Comparison of ENCODE assay signal across 10 cellular contexts in the genomic region with DNA sequence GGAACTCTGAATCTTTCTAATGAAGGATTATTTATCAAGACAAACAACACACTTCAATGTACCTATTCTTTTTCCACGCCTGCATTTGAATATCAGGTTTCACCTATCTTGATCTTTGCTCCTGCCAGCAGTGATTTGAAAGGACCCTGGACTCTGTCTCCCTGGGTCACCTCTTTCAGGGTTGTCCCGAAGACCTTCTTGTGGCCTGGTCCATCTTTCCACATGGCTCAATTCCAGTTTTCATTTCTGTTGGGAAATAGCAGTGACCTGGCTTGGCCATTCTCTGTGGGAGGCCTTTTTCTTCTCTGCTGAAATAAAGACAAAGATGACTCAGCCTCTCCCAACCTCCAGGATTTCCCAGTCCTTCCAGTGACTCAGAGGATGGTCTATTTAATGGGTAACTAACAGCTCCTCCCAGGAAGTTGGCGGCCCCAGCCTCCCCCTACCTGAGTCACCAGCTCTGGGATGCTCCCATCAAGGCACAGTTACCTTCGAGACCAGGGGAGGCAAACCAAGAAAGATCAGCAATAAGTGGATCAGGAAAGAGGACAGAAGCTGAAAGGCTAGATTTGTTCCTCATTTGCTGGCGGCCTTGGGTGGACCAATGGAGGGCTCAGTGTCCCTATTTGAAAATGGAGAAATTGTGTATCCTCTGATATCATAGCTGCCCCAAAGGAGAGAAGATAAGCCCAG. TPM values are rescaled to one million over a fixed set of nuclear protein-coding genes. Genes with fewer than 3 reads are reported as not detected.
DNase-seq lines count a peak whose midpoint lies in the region; ATAC-seq and TF ChIP-seq lines count a peak whose summit lies in the region.
"Had no signal": no experiment of that assay in that cellular context is flagged by ENCODE, and none has a peak within 500 bp of the region (broad histone marks: within the 10 kb centered on the region; RNA-seq: fewer than 3 reads in every experiment).

No MANE protein-coding gene starts in this region.

- H3K4me1 ChIP-seq in smooth muscle cell (ENCODE audit: low read depth), result peaks cover 3% of the 10 kb centered on the region

- peaks cover 22% of the 10 kb centered on the region for H3K4me1 Mint-ChIP-seq in activated T-cell treated with anti-CD3 and anti-CD28 coated beads, Interleukin-2, amount 50 U/mL, for 4 hours (ENCODE audit: low read depth)

- no peaks in the 10 kb centered on the region for H3K9me3 ChIP-seq in smooth muscle cell (replicated peaks; ENCODE audit: low read depth)

- ATAC-seq in activated T-cell treated with anti-CD3 and anti-CD28 coated beads, Interleukin-2, amount 50 U/mL, for 4 hours, result no peak

- no peaks in the 10 kb centered on the region for H4K20me1 ChIP-seq in smooth muscle cell (ENCODE audit: low read depth)

- H3K27me3 Mint-ChIP-seq in activated T-cell treated with anti-CD3 and anti-CD28 coated beads, Interleukin-2, amount 50 U/mL, for 4 hours (ENCODE audit: low read depth), result peaks cover 12% of the 10 kb centered on the region

- H3K27me3 ChIP-seq in smooth muscle cell (ENCODE audit: low read depth), result no peaks in the 10 kb centered on the region

- H3K36me3 Mint-ChIP-seq in activated T-cell treated with anti-CD3 and anti-CD28 coated beads, Interleukin-2, amount 50 U/mL, for 4 hours (ENCODE audit: insufficient read depth), result no peaks in the 10 kb centered on the region

- no peak overlapping the region for H3K4me3 Mint-ChIP-seq in activated T-cell treated with anti-CD3 and anti-CD28 coated beads, Interleukin-2, amount 50 U/mL, for 4 hours

- peaks cover 6% of the 10 kb centered on the region for H3F3A ChIP-seq in smooth muscle cell (ENCODE audit: low read depth)

- 41% methylated on average over 5 of the region's 5 CpGs for WGBS in smooth muscle cell (ENCODE audit: low lambda C conversion rate)

- H3K9me3 Mint-ChIP-seq in activated T-cell treated with anti-CD3 and anti-CD28 coated beads, Interleukin-2, amount 50 U/mL, for 4 hours, result no peaks in the 10 kb centered on the region

- H3K27ac ChIP-seq in smooth muscle cell (ENCODE audit: low read depth), result peak overlapping the region; percentile 84
- H3K27ac ChIP-seq: C4-2B had no signal

- peak overlapping the region; percentile 35 for H3K4me2 ChIP-seq in smooth muscle cell

- no peaks in the 10 kb centered on the region for H3K79me2 ChIP-seq in smooth muscle cell (ENCODE audit: low read depth)

- H3K9ac ChIP-seq in smooth muscle cell (ENCODE audit: low read depth), result peak overlapping the region; percentile 58

- H3K4me3 ChIP-seq in fibroblast of villous mesenchyme (ENCODE audit: low read depth, low read length) (no peak overlapping the region), smooth muscle cell (no peak overlapping the region)

- H2AFZ ChIP-seq in smooth muscle cell (ENCODE audit: low read depth), result no peak overlapping the region

- H3K36me3 ChIP-seq in smooth muscle cell (ENCODE audit: low read depth), result no peaks in the 10 kb centered on the region

- TF ChIP-seq CTCF in fibroblast of villous mesenchyme (IDR thresholded peaks at IDR 0.05; ENCODE audit: insufficient read depth, low read depth, low read length), result no peak
- no peak for TF ChIP-seq CTCF in smooth muscle cell (IDR thresholded peaks at IDR 0.05; ENCODE audit: borderline replicate concordance, insufficient read depth, poor library complexity, severe bottlenecking)

- peak; percentile 44 for DNase-seq in NCI-H2171 treated with DMSO at 0.1 percent for 48 hours (lab: John Stamatoyannopoulos, UW)
- DNase-seq in NCI-H2171 (lab: John Stamatoyannopoulos, UW), result no peak
- peak; percentile 99 for DNase-seq in fibroblast of villous mesenchyme (ENCODE audit: low read depth)
- peak; percentile 17 for DNase-seq in smooth muscle cell (lab: John Stamatoyannopoulos, UW; ENCODE audit: unreplicated experiment)
- DNase-seq in NCI-H1092 (lab: John Stamatoyannopoulos, UW), result no peak
- no peak for DNase-seq in activated T-cell treated with anti-CD3 and anti-CD28 coated beads, Interleukin-2, amount 50 U/mL, for 4 hours
- DNase-seq in stimulated activated CD4-positive, alpha-beta T cell treated with anti-CD3 and anti-CD28 coated beads, Interleukin-1b, Interleukin-23, amount 100 ng/mL, for 48 hours, result no peak
- DNase-seq: cerebellar nuclear complex had no signal

TF ChIP-seq in PFSK-1, 5 proteins besides CTCF, POLR2A, EP300 and RAD21:
- TF ChIP-seq POLR2AphosphoS5 (IDR thresholded peaks at IDR 0.05; ENCODE audit: low read depth, low read length) (no peak; the same call in 1 of the 2 replicates), SIN3A (IDR thresholded peaks at IDR 0.05; ENCODE audit: borderline replicate concordance, insufficient read depth, low read length) (peak; percentile 70; the same call in 1 of the 2 replicates), FOXP2 (optimal IDR thresholded peaks at IDR 0.05; ENCODE audit: borderline replicate concordance, extremely low read depth, extremely low read length, insufficient read depth) (peak; percentile 32)
- TF ChIP-seq, protein P1, sequence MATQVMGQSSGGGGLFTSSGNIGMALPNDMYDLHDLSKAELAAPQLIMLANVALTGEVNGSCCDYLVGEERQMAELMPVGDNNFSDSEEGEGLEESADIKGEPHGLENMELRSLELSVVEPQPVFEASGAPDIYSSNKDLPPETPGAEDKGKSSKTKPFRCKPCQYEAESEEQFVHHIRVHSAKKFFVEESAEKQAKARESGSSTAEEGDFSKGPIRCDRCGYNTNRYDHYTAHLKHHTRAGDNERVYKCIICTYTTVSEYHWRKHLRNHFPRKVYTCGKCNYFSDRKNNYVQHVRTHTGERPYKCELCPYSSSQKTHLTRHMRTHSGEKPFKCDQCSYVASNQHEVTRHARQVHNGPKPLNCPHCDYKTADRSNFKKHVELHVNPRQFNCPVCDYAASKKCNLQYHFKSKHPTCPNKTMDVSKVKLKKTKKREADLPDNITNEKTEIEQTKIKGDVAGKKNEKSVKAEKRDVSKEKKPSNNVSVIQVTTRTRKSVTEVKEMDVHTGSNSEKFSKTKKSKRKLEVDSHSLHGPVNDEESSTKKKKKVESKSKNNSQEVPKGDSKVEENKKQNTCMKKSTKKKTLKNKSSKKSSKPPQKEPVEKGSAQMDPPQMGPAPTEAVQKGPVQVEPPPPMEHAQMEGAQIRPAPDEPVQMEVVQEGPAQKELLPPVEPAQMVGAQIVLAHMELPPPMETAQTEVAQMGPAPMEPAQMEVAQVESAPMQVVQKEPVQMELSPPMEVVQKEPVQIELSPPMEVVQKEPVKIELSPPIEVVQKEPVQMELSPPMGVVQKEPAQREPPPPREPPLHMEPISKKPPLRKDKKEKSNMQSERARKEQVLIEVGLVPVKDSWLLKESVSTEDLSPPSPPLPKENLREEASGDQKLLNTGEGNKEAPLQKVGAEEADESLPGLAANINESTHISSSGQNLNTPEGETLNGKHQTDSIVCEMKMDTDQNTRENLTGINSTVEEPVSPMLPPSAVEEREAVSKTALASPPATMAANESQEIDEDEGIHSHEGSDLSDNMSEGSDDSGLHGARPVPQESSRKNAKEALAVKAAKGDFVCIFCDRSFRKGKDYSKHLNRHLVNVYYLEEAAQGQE (IDR thresholded peaks at IDR 0.05; ENCODE audit: insufficient read depth in 1 of 2, low read depth in 2 of 2, low read length in 2 of 2), result no peak

RNA-seq across cellular contexts. Expression of a gene that starts 13.1 kb away (rescaled TPM):
- 148 TPM for polyA plus RNA-seq in PFSK-1 (2012; ENCODE audit: insufficient read length, low read depth)
- total RNA-seq in fibroblast of villous mesenchyme (5.2 and 7.1 TPM in 2 replicates), smooth muscle cell (11.5 and 18.2 TPM in 2 replicates)
- 30.6 and 36.1 TPM in 2 replicates for polyA plus RNA-seq in smooth muscle cell
- total RNA-seq in activated T-cell treated with anti-CD3 and anti-CD28 coated beads, Interleukin-2, amount 50 U/mL, for 4 hours, result 1 to 10 TPM; 1.2 to 6.8 (median 3.2) TPM

Comparison
In these comparisons a context has a peak if more than half of its experiments do, and no peak if none do; other contexts are left out.
1. DNase-seq: peak in NCI-H2171 treated with DMSO at 0.1 percent for 48 hours (single experiment), fibroblast of villous mesenchyme (single experiment) and smooth muscle cell (single experiment); none in NCI-H2171 (single experiment), NCI-H1092 (single experiment), activated T-cell treated with anti-CD3 and anti-CD28 coated beads, Interleukin-2, amount 50 U/mL, for 4 hours (single experiment) and stimulated activated CD4-positive, alpha-beta T cell treated with anti-CD3 and anti-CD28 coated beads, Interleukin-1b, Interleukin-23, amount 100 ng/mL, for 48 hours (single experiment).